15 cellular contexts compared by ENCODE assay signal in genomic region chr2:186595219-186595618, GRCh38. TPM values are rescaled to one million over a fixed set of nuclear protein-coding genes. Genes with fewer than 3 reads are reported as not detected.
A peak's percentile ranks its signal among the peaks of the same experiment; 100 is the strongest.
DNase-seq lines count a peak whose midpoint lies in the region; ATAC-seq and TF ChIP-seq lines count a peak whose summit lies in the region.
"Had no signal": no experiment of that assay in that cellular context is flagged by ENCODE, and none has a peak within 500 bp of the region (broad histone marks: within the 10 kb centered on the region; RNA-seq: fewer than 3 reads in every experiment).

No MANE protein-coding gene starts in this region.

- H3K9me3 ChIP-seq in SK-N-SH, result no peaks in the 10 kb centered on the region; the same call in 1 of the 2 replicates

- no peak overlapping the region for H2AFZ ChIP-seq in SK-N-SH (ENCODE audit: low read depth)

- WGBS in SK-N-SH (ENCODE audit: low lambda C conversion rate), result 60% methylated on average over 2 of the region's 2 CpGs

- H3K9ac ChIP-seq in SK-N-SH, result no peak overlapping the region

- POLR2A ChIA-PET in SK-N-SH (lab: Yijun Ruan, JAX), result no interaction called here

- DNase-seq in HCEC 1CT (peak; percentile 34), SK-N-SH (no peak), Right ventricle myocardium superior (no peak), pons (ENCODE audit: low spot score) (peak; percentile 82), NCI-H524 treated with DMSO at 0.1 percent for 48 hours (lab: John Stamatoyannopoulos, UW) (no peak), NCI-H2081 treated with DMSO at 0.1 percent for 48 hours (lab: John Stamatoyannopoulos, UW) (no peak)
- DNase-seq: activated CD4-positive, alpha-beta T cell treated with anti-CD3 and anti-CD28 coated beads for 1 hour; activated naive CD4-positive, alpha-beta T cell; NCI-H1436; stimulated activated CD4-positive, alpha-beta T cell treated with anti-CD3 and anti-CD28 coated beads, Interleukin-1b, Interleukin-23, amount 100 ng/mL, for 48 hours; stimulated activated naive CD4-positive, alpha-beta T cell had no signal

- intact Hi-C loops in Right ventricle myocardium superior (cut with DNase I), result no loop called here

- TF ChIP-seq RAD21 in SK-N-SH (IDR thresholded peaks at IDR 0.05; ENCODE audit: low read length), result no peak

- H3K9me2 ChIP-seq in SK-N-SH, result no peaks in the 10 kb centered on the region

- H3K4me1 ChIP-seq in SK-N-SH (ENCODE audit: control insufficient read depth in 1 of 2, insufficient read depth in 2 of 2, low read depth in 1 of 2, low read length in 1 of 2), result peaks cover 14 to 27% of the 10 kb centered on the region in 2 experiments; a peak in 3 of 4 replicates

- CTCF ChIA-PET in SK-N-SH (lab: Yijun Ruan, JAX), result no interaction called here

- peaks cover 53% of the 10 kb centered on the region for H4K20me1 ChIP-seq in SK-N-SH (ENCODE audit: insufficient read depth)

- TF ChIP-seq CTCF in SK-N-SH (IDR thresholded peaks at IDR 0.05), result no peak

- peaks cover 18% of the 10 kb centered on the region for H3F3A ChIP-seq in SK-N-SH (replicated peaks; ENCODE audit: insufficient read depth)

- TF ChIP-seq EP300 in SK-N-SH (IDR thresholded peaks at IDR 0.05; ENCODE audit: borderline replicate concordance in 1 of 2, low read depth in 1 of 2, low read length in 1 of 2), result 0 out of 4 replicates have a peak, but pooled peaks of 1 of the 2 experiments have one; percentile 14

- no peaks in the 10 kb centered on the region for H3K27me3 ChIP-seq in SK-N-SH (ENCODE audit: insufficient read depth)

- 0 out of 2 replicates have a peak overlapping the region, but pooled peaks have one; percentile 31 for H3K4me2 ChIP-seq in SK-N-SH

- no peaks in the 10 kb centered on the region for H3K36me3 ChIP-seq in SK-N-SH (replicated peaks in 1 of 2; ENCODE audit: control insufficient read depth in 1 of 2, insufficient read depth in 2 of 2, low read length in 1 of 2)

- H3K4me3 ChIP-seq in SK-N-SH (ENCODE audit: low read depth in 2 of 2, low read length in 1 of 2), result no peak overlapping the region

- H3K79me2 ChIP-seq in SK-N-SH (ENCODE audit: insufficient read depth), result peaks cover 100% of the 10 kb centered on the region

- H3K27ac ChIP-seq in SK-N-SH (ENCODE audit: low read depth in 2 of 2, low read length in 1 of 2), result peak overlapping the region in 1 of 2 experiments; percentile 48; a peak in 1 of 4 replicates
- H3K27ac ChIP-seq: HL-60, RWPE1 had no signal

- ATAC-seq in Right ventricle myocardium superior (ENCODE audit: poor library complexity), result peak; percentile 52
- ATAC-seq in HG02623 (IDR thresholded peaks at IDR 0.05; ENCODE audit: unreplicated experiment), result no peak
- ATAC-seq in GM21423 (IDR thresholded peaks at IDR 0.05; ENCODE audit: unreplicated experiment), result no peak

TF ChIP-seq in SK-N-SH, 30 proteins besides CTCF, POLR2A, EP300 and RAD21:
- TF ChIP-seq FOSL2 (IDR thresholded peaks at IDR 0.05; ENCODE audit: borderline replicate concordance, low read depth) (no peak), MEF2A (IDR thresholded peaks at IDR 0.05; ENCODE audit: borderline replicate concordance, low read depth) (no peak), ELF1 (IDR thresholded peaks at IDR 0.05) (no peak), NFIC (IDR thresholded peaks at IDR 0.05; ENCODE audit: borderline replicate concordance) (peak; percentile 66), RXRA (IDR thresholded peaks at IDR 0.05; ENCODE audit: borderline replicate concordance, low read depth) (peak; percentile 61; the same call in 1 of the 2 replicates), USF1 (IDR thresholded peaks at IDR 0.05; ENCODE audit: borderline replicate concordance, low read depth) (no peak), FOXM1 (IDR thresholded peaks at IDR 0.05; ENCODE audit: low read depth) (no peak), REST (IDR thresholded peaks at IDR 0.05; ENCODE audit: low read depth, low read length) (no peak), MXI1 (IDR thresholded peaks at IDR 0.05; ENCODE audit: low read depth, low read length) (no peak), NRF1 (IDR thresholded peaks at IDR 0.05; ENCODE audit: low read depth, low read length) (no peak), PBX3 (IDR thresholded peaks at IDR 0.05) (peak; percentile 83), SMC3 (IDR thresholded peaks at IDR 0.05; ENCODE audit: low read depth, low read length) (no peak), SIN3A (IDR thresholded peaks at IDR 0.05; ENCODE audit: borderline replicate concordance, low read depth, low read length) (no peak), ZBTB33 (IDR thresholded peaks at IDR 0.05; ENCODE audit: borderline replicate concordance, low read depth) (no peak), TCF12 (IDR thresholded peaks at IDR 0.05) (peak; percentile 37; the same call in 1 of the 2 replicates), CHD2 (IDR thresholded peaks at IDR 0.05; ENCODE audit: low read length, partially characterized antibody) (no peak), POLR2AphosphoS5 (IDR thresholded peaks at IDR 0.05; ENCODE audit: low read depth, low read length) (no peak), TEAD4 (IDR thresholded peaks at IDR 0.05; ENCODE audit: borderline replicate concordance, insufficient read depth) (no peak), YY1 (IDR thresholded peaks at IDR 0.05; ENCODE audit: low read depth) (no peak), RFX5 (IDR thresholded peaks at IDR 0.05; ENCODE audit: low read length) (no peak), TAF1 (IDR thresholded peaks at IDR 0.05; ENCODE audit: borderline replicate concordance, low read depth, low read length) (no peak), GATA2 (CRISPR knock-in tag; IDR thresholded peaks at IDR 0.05) (no peak), MAX (IDR thresholded peaks at IDR 0.05; ENCODE audit: low read depth) (no peak), EZH2phosphoT487 (IDR thresholded peaks at IDR 0.05; ENCODE audit: borderline replicate concordance, low read depth) (no peak), RCOR1 (IDR thresholded peaks at IDR 0.05; ENCODE audit: low read length) (no peak)

RNA-seq across cellular contexts. Expression of gene ITGAV, which starts 5.4 kb away (rescaled TPM):
- 24.3 and 35.1 TPM in 2 replicates for polyA plus RNA-seq in SK-N-SH (2012; rRNA removed)
- 32.8 and 37.3 TPM in 2 replicates for polyA plus RNA-seq in SK-N-SH (2012; cell fraction: cytosol; rRNA removed)
- 25.5 and 54.6 TPM in 2 replicates for polyA plus RNA-seq in SK-N-SH (2012; cell fraction: nucleus; rRNA removed)
- total RNA-seq in Right ventricle myocardium superior, result 124 TPM

Comparison
In these comparisons a context has a peak if more than half of its experiments do, and no peak if none do; other contexts are left out.
1. DNase-seq: peak in HCEC 1CT (single experiment) and pons (single experiment); none in SK-N-SH (single experiment), Right ventricle myocardium superior (single experiment), NCI-H524 treated with DMSO at 0.1 percent for 48 hours (single experiment) and NCI-H2081 treated with DMSO at 0.1 percent for 48 hours (single experiment).